ENCODE assay signal across 8 cellular contexts in genomic region chr5:61817472-61818326, GRCh38.
DNase-seq lines count a peak whose midpoint lies in the region; ATAC-seq and TF ChIP-seq lines count a peak whose summit lies in the region.

No MANE protein-coding gene starts in this region.

- H3K27ac ChIP-seq in mesenchymal stem cell (ENCODE audit: low read length, poor library complexity, severe bottlenecking), result no peak overlapping the region

- no peak for ATAC-seq in GM21367 (IDR thresholded peaks at IDR 0.05; ENCODE audit: unreplicated experiment)
- no peak for ATAC-seq in effector memory CD8-positive, alpha-beta T cell (replicated peaks)
- ATAC-seq in activated CD8-positive, alpha-beta T cell treated with anti-CD3 and anti-CD28 coated beads for 36 hours, result no peak

- no peak overlapping the region for H3K18ac ChIP-seq in mesenchymal stem cell (ENCODE audit: low read depth in 1 of 2, low read length in 2 of 2)

- no peak overlapping the region for H2AK5ac ChIP-seq in mesenchymal stem cell (ENCODE audit: low read length, severe bottlenecking)

- H3K4me1 Mint-ChIP-seq in effector memory CD8-positive, alpha-beta T cell (ENCODE audit: low read depth in 2 of 2), result no peaks in the 10 kb centered on the region
- H3K4me1 Mint-ChIP-seq in activated CD8-positive, alpha-beta T cell treated with anti-CD3 and anti-CD28 coated beads for 36 hours (ENCODE audit: low read depth), result no peaks in the 10 kb centered on the region

- TF ChIP-seq CTCF in activated CD8-positive, alpha-beta T cell treated with anti-CD3 and anti-CD28 coated beads for 36 hours (IDR thresholded peaks at IDR 0.05), result no peak

- H4K91ac ChIP-seq in mesenchymal stem cell (ENCODE audit: low read length), result no peak overlapping the region

- peak; percentile 36 for DNase-seq in ELF-1 (ENCODE audit: low read depth, low spot score)
- DNase-seq in NCI-H226, result peak; percentile 52
- DNase-seq in dermis blood vessel endothelial cell, result peak; percentile 68
- peak; percentile 63 for DNase-seq in mesenchymal stem cell
- DNase-seq in effector memory CD8-positive, alpha-beta T cell, result no peak
- DNase-seq in activated CD8-positive, alpha-beta T cell treated with anti-CD3 and anti-CD28 coated beads for 36 hours, result no peak
- DNase-seq in NCI-H128 (lab: John Stamatoyannopoulos, UW; ENCODE audit: unreplicated experiment), result no peak

- H3K4me1 ChIP-seq in mesenchymal stem cell (ENCODE audit: control insufficient read depth, insufficient read depth, low read depth, low read length), result no peaks in the 10 kb centered on the region

- H3K36me3 Mint-ChIP-seq in effector memory CD8-positive, alpha-beta T cell (ENCODE audit: insufficient read depth), result no peaks in the 10 kb centered on the region
- H3K36me3 Mint-ChIP-seq in activated CD8-positive, alpha-beta T cell treated with anti-CD3 and anti-CD28 coated beads for 36 hours (ENCODE audit: low read depth), result no peaks in the 10 kb centered on the region

- no peak overlapping the region for H4K8ac ChIP-seq in mesenchymal stem cell (ENCODE audit: low read length)

- CTCF ChIA-PET in activated CD8-positive, alpha-beta T cell treated with anti-CD3 and anti-CD28 coated beads for 36 hours (lab: Charles Lee), result no interaction called here

- no peak overlapping the region for H2BK120ac ChIP-seq in mesenchymal stem cell (ENCODE audit: low read depth, low read length)

- H3K4ac ChIP-seq in mesenchymal stem cell (ENCODE audit: low read depth in 1 of 2, low read length in 2 of 2), result no peak overlapping the region

- H2AFZ ChIP-seq in mesenchymal stem cell (ENCODE audit: low read depth, low read length), result no peak overlapping the region

- peaks cover 9 to 10% of the 10 kb centered on the region in 2 donors for H3K27me3 Mint-ChIP-seq in effector memory CD8-positive, alpha-beta T cell
- peaks cover 4% of the 10 kb centered on the region for H3K27me3 Mint-ChIP-seq in activated CD8-positive, alpha-beta T cell treated with anti-CD3 and anti-CD28 coated beads for 36 hours

- H3K14ac ChIP-seq in mesenchymal stem cell (ENCODE audit: low read length in 2 of 2), result no peak overlapping the region

- H3K79me1 ChIP-seq in mesenchymal stem cell (replicated peaks; ENCODE audit: low read length, poor library complexity, severe bottlenecking), result no peaks in the 10 kb centered on the region

- peaks cover 0 to 2% of the 10 kb centered on the region in 2 experiments for H3K36me3 ChIP-seq in mesenchymal stem cell (ENCODE audit: control insufficient read depth in 1 of 2, insufficient read depth in 2 of 2, low read depth in 1 of 2, low read length in 2 of 2)

- peak overlapping the region; percentile 0 for H3K9ac ChIP-seq in mesenchymal stem cell (ENCODE audit: low read length)

- H3K27me3 ChIP-seq in mesenchymal stem cell (ENCODE audit: control insufficient read depth in 1 of 2, insufficient read depth in 1 of 2, low read length in 2 of 2), result peaks cover 0 to 18% of the 10 kb centered on the region in 2 experiments

- H2BK12ac ChIP-seq in mesenchymal stem cell (ENCODE audit: low read length in 2 of 2), result no peak overlapping the region

- H3K4me3 Mint-ChIP-seq in effector memory CD8-positive, alpha-beta T cell, result no peak overlapping the region
- H3K4me3 Mint-ChIP-seq in activated CD8-positive, alpha-beta T cell treated with anti-CD3 and anti-CD28 coated beads for 36 hours, result no peak overlapping the region

- POLR2A ChIA-PET in activated CD8-positive, alpha-beta T cell treated with anti-CD3 and anti-CD28 coated beads for 36 hours (lab: Charles Lee), result interaction anchor here (0.6 kb wide), 1 partner anchor 32 kb away, joined by 4 read pairs; no protein-coding TSS in a partner anchor

- intact Hi-C loops in activated CD8-positive, alpha-beta T cell treated with anti-CD3 and anti-CD28 coated beads for 36 hours (cut with micrococcal nuclease), result no loop called here

- no peak overlapping the region for H2BK5ac ChIP-seq in mesenchymal stem cell (ENCODE audit: low read depth, low read length, poor library complexity, severe bottlenecking)

- no peak overlapping the region for H3K23ac ChIP-seq in mesenchymal stem cell (ENCODE audit: low read length in 2 of 2)

- H3K4me2 ChIP-seq in mesenchymal stem cell (ENCODE audit: low read length, poor library complexity, severe bottlenecking), result no peak overlapping the region

- no peaks in the 10 kb centered on the region for H3K9me3 Mint-ChIP-seq in effector memory CD8-positive, alpha-beta T cell
- H3K9me3 Mint-ChIP-seq in activated CD8-positive, alpha-beta T cell treated with anti-CD3 and anti-CD28 coated beads for 36 hours, result no peaks in the 10 kb centered on the region

- H3K4me3 ChIP-seq in mesenchymal stem cell (ENCODE audit: insufficient read depth in 1 of 2, low read depth in 1 of 2, low read length in 2 of 2), result no peak overlapping the region

- H3K27ac Mint-ChIP-seq in effector memory CD8-positive, alpha-beta T cell, result no peak overlapping the region
- no peak overlapping the region for H3K27ac Mint-ChIP-seq in activated CD8-positive, alpha-beta T cell treated with anti-CD3 and anti-CD28 coated beads for 36 hours

- no peaks in the 10 kb centered on the region for H3K9me3 ChIP-seq in mesenchymal stem cell (ENCODE audit: control insufficient read depth, low read length)

- WGBS in mesenchymal stem cell, result 31% methylated on average over 6 of the region's 7 CpGs

- H2BK15ac ChIP-seq in mesenchymal stem cell (ENCODE audit: low read depth, poor library complexity, severe bottlenecking), result no peak overlapping the region

Comparison
In these comparisons a context has a peak if more than half of its experiments do, and no peak if none do; other contexts are left out.
1. DNase-seq: peak in ELF-1 (single experiment), NCI-H226 (single experiment), dermis blood vessel endothelial cell (single experiment) and mesenchymal stem cell (single experiment); none in effector memory CD8-positive, alpha-beta T cell (0 of 3), activated CD8-positive, alpha-beta T cell treated with anti-CD3 and anti-CD28 coated beads for 36 hours (single experiment) and NCI-H128 (single experiment).